In the genomic region with DNA sequence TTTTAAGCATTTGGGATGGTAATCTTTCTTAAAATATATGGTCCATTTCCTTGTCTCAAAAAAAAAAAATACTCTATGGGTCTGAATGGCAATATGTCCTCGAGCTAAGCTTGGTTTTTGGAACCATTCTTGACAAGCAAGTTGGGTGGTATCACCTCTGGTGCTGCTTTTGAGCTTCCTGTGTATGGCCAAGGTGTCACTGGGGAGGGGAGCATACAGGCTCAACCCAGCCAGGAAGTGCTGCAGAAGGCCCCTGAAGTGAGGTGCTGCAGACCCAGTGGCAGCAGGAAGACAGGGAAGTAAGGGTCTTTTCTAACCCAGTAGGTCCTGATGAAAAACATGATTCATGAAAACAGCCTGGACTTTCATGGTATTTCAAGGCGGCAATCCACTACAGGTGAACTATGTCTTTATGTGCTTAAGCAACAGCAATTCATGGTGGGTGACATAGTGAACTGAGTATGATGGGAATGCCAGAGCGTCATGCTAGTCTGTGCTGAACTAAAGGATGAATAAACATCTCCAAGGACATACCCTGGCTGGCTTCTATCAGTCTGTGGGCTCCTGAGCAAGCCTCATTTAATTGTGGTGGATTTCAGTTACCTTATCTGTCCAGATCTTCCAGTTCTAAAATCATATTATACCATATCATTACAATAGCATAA, we compare ENCODE assay signal across 1 cellular context.
TF ChIP-seq lines count a peak whose summit lies in the region.

No MANE protein-coding gene starts in this region.

TF ChIP-seq in IMR-90, 13 proteins besides CTCF, POLR2A, EP300 and RAD21:
- TF ChIP-seq, protein P1, sequence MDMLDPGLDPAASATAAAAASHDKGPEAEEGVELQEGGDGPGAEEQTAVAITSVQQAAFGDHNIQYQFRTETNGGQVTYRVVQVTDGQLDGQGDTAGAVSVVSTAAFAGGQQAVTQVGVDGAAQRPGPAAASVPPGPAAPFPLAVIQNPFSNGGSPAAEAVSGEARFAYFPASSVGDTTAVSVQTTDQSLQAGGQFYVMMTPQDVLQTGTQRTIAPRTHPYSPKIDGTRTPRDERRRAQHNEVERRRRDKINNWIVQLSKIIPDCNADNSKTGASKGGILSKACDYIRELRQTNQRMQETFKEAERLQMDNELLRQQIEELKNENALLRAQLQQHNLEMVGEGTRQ (IDR thresholded peaks at IDR 0.05; ENCODE audit: low read depth, low read length): no peak
- TF ChIP-seq CEBPB (IDR thresholded peaks at IDR 0.05; ENCODE audit: low read depth, low read length) (no peak), RFX5 (IDR thresholded peaks at IDR 0.05; ENCODE audit: low read depth, low read length) (no peak), MAZ (IDR thresholded peaks at IDR 0.05; ENCODE audit: borderline replicate concordance, low read depth, low read length) (no peak), RCOR1 (IDR thresholded peaks at IDR 0.05; ENCODE audit: insufficient replicate concordance, low read length) (no peak), BHLHE40 (IDR thresholded peaks at IDR 0.05; ENCODE audit: low read depth, low read length) (no peak), MAFK (IDR thresholded peaks at IDR 0.05; ENCODE audit: low read depth, low read length) (no peak), CHD1 (IDR thresholded peaks at IDR 0.05; ENCODE audit: low read depth, low read length) (no peak), FOS (IDR thresholded peaks at IDR 0.05; ENCODE audit: low read depth, low read length) (no peak), SMC3 (IDR thresholded peaks at IDR 0.05; ENCODE audit: low read depth, low read length) (no peak), MXI1 (IDR thresholded peaks at IDR 0.05; ENCODE audit: borderline replicate concordance, low read depth, low read length) (no peak)
TF ChIP-seq in IMR-90: peak in this region for 0.
